Comparison of ENCODE assay signal across 1 cellular context in genomic region chr1:115718011-115718754, GRCh38.
TF ChIP-seq lines count a peak whose summit lies in the region.

No MANE protein-coding gene starts in this region.

TF ChIP-seq in K562, 482 proteins besides CTCF, POLR2A, EP300 and RAD21:
- TF ChIP-seq CC2D1A (IDR thresholded peaks at IDR 0.05) (no peak), CBX8 (IDR thresholded peaks at IDR 0.05; ENCODE audit: borderline replicate concordance, extremely low read depth, low read depth, low read length, poor library complexity, severe bottlenecking) (no peak), E2F8 (IDR thresholded peaks at IDR 0.05; ENCODE audit: low read depth, partially characterized antibody) (no peak), RHOXF2B (CRISPR knock-in tag; conservative IDR thresholded peaks at IDR 0.05) (no peak), TAF7 (tag; IDR thresholded peaks at IDR 0.05) (no peak), GATAD2B (IDR thresholded peaks at IDR 0.05; ENCODE audit: borderline replicate concordance) (no peak), ETV6 (IDR thresholded peaks at IDR 0.05; ENCODE audit: borderline replicate concordance in 1 of 2, low read depth in 2 of 2, low read length in 1 of 2) (no peak), ETV6 (CRISPR knock-in tag; IDR thresholded peaks at IDR 0.05; ENCODE audit: borderline replicate concordance) (no peak), MED1 (CRISPR knock-in tag; IDR thresholded peaks at IDR 0.05; ENCODE audit: borderline replicate concordance) (no peak), HDAC8 (tag; IDR thresholded peaks at IDR 0.05) (no peak), BRF1 (IDR thresholded peaks at IDR 0.05; ENCODE audit: borderline replicate concordance, extremely low read depth, insufficient read length) (no peak), ZBTB43 (CRISPR knock-in tag; IDR thresholded peaks at IDR 0.05) (no peak), ILF3 (IDR thresholded peaks at IDR 0.05; ENCODE audit: borderline replicate concordance) (no peak), ZNF23 (CRISPR knock-in tag; IDR thresholded peaks at IDR 0.05) (no peak), ZNF79 (CRISPR knock-in tag; IDR thresholded peaks at IDR 0.05; ENCODE audit: low read depth) (no peak), NR3C1 (CRISPR knock-in tag; IDR thresholded peaks at IDR 0.05) (no peak), SRSF7 (optimal IDR thresholded peaks at IDR 0.05; ENCODE audit: low read depth, low read length) (no peak)
